ENCODE assay signal across 1 cellular context in the genomic region with DNA sequence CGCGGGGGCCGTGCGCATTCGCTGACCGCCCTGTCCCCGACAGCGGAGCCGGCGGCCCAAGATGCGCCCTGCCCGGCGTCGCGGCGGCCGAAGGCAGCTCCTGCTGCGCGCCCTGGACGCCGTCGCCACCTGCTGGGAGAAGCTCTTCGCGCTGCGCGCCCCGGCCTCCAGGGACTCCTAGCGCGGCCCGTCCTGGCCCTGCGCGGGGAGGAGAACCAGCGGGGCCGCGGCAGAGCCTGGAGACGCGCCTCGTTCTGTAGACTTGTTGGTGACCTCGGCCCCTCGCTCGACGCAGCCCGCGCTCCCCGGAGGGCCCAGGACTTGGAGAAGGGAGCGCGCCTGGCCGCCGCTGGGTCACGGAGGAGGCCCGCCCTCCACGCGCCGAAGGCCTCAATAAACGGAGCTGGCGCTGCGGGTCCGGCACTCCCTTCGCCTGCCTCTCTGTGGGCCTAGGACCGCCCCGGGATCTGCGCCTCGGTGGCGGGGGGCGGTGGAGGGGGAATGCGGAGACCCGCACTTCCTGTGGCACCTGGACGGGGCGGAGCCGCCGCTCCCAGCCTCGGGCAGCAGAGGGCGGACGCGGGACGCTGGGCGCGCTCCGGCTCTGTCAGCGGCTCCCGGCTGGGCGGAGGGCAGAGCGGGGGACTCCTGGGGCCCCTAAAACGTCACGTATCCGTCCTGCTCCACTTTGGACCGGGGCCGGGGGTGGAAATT.
TF ChIP-seq lines count a peak whose summit lies in the region.

No MANE protein-coding gene starts in this region.

TF ChIP-seq in HEK293, 187 proteins besides CTCF, POLR2A, EP300 and RAD21 (continued from another document and continues in another):
- TF ChIP-seq, protein P1, sequence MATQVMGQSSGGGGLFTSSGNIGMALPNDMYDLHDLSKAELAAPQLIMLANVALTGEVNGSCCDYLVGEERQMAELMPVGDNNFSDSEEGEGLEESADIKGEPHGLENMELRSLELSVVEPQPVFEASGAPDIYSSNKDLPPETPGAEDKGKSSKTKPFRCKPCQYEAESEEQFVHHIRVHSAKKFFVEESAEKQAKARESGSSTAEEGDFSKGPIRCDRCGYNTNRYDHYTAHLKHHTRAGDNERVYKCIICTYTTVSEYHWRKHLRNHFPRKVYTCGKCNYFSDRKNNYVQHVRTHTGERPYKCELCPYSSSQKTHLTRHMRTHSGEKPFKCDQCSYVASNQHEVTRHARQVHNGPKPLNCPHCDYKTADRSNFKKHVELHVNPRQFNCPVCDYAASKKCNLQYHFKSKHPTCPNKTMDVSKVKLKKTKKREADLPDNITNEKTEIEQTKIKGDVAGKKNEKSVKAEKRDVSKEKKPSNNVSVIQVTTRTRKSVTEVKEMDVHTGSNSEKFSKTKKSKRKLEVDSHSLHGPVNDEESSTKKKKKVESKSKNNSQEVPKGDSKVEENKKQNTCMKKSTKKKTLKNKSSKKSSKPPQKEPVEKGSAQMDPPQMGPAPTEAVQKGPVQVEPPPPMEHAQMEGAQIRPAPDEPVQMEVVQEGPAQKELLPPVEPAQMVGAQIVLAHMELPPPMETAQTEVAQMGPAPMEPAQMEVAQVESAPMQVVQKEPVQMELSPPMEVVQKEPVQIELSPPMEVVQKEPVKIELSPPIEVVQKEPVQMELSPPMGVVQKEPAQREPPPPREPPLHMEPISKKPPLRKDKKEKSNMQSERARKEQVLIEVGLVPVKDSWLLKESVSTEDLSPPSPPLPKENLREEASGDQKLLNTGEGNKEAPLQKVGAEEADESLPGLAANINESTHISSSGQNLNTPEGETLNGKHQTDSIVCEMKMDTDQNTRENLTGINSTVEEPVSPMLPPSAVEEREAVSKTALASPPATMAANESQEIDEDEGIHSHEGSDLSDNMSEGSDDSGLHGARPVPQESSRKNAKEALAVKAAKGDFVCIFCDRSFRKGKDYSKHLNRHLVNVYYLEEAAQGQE (tag by site-specific recombination; IDR thresholded peaks at IDR 0.05) = no peak
- peak; percentile 45; the same call in 1 of the 2 replicates for TF ChIP-seq ZNF610 (tag by site-specific recombination; IDR thresholded peaks at IDR 0.05; ENCODE audit: borderline replicate concordance)
- TF ChIP-seq, protein P2, sequence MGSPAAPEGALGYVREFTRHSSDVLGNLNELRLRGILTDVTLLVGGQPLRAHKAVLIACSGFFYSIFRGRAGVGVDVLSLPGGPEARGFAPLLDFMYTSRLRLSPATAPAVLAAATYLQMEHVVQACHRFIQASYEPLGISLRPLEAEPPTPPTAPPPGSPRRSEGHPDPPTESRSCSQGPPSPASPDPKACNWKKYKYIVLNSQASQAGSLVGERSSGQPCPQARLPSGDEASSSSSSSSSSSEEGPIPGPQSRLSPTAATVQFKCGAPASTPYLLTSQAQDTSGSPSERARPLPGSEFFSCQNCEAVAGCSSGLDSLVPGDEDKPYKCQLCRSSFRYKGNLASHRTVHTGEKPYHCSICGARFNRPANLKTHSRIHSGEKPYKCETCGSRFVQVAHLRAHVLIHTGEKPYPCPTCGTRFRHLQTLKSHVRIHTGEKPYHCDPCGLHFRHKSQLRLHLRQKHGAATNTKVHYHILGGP (tag by site-specific recombination; IDR thresholded peaks at IDR 0.05) = no peak
- no peak for TF ChIP-seq ZNF140 (tag by site-specific recombination; IDR thresholded peaks at IDR 0.05)
- TF ChIP-seq, protein P3, sequence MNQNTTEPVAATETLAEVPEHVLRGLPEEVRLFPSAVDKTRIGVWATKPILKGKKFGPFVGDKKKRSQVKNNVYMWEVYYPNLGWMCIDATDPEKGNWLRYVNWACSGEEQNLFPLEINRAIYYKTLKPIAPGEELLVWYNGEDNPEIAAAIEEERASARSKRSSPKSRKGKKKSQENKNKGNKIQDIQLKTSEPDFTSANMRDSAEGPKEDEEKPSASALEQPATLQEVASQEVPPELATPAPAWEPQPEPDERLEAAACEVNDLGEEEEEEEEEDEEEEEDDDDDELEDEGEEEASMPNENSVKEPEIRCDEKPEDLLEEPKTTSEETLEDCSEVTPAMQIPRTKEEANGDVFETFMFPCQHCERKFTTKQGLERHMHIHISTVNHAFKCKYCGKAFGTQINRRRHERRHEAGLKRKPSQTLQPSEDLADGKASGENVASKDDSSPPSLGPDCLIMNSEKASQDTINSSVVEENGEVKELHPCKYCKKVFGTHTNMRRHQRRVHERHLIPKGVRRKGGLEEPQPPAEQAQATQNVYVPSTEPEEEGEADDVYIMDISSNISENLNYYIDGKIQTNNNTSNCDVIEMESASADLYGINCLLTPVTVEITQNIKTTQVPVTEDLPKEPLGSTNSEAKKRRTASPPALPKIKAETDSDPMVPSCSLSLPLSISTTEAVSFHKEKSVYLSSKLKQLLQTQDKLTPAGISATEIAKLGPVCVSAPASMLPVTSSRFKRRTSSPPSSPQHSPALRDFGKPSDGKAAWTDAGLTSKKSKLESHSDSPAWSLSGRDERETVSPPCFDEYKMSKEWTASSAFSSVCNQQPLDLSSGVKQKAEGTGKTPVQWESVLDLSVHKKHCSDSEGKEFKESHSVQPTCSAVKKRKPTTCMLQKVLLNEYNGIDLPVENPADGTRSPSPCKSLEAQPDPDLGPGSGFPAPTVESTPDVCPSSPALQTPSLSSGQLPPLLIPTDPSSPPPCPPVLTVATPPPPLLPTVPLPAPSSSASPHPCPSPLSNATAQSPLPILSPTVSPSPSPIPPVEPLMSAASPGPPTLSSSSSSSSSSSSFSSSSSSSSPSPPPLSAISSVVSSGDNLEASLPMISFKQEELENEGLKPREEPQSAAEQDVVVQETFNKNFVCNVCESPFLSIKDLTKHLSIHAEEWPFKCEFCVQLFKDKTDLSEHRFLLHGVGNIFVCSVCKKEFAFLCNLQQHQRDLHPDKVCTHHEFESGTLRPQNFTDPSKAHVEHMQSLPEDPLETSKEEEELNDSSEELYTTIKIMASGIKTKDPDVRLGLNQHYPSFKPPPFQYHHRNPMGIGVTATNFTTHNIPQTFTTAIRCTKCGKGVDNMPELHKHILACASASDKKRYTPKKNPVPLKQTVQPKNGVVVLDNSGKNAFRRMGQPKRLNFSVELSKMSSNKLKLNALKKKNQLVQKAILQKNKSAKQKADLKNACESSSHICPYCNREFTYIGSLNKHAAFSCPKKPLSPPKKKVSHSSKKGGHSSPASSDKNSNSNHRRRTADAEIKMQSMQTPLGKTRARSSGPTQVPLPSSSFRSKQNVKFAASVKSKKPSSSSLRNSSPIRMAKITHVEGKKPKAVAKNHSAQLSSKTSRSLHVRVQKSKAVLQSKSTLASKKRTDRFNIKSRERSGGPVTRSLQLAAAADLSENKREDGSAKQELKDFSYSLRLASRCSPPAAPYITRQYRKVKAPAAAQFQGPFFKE (tag by site-specific recombination; IDR thresholded peaks at IDR 0.05; ENCODE audit: borderline replicate concordance) = no peak
- no peak for TF ChIP-seq ZNF768 (tag by site-specific recombination; IDR thresholded peaks at IDR 0.05)
- peak; percentile 59; the same call in 1 of the 2 replicates for TF ChIP-seq ZNF600 (tag by site-specific recombination; IDR thresholded peaks at IDR 0.05)
- TF ChIP-seq ZFP69B (tag by site-specific recombination; IDR thresholded peaks at IDR 0.05) = peak; percentile 19; the same call in 1 of the 2 replicates
- peak; percentile 68; the same call in 1 of the 2 replicates for TF ChIP-seq ZBTB48 (tag by site-specific recombination; IDR thresholded peaks at IDR 0.05)
- TF ChIP-seq, protein P4, sequence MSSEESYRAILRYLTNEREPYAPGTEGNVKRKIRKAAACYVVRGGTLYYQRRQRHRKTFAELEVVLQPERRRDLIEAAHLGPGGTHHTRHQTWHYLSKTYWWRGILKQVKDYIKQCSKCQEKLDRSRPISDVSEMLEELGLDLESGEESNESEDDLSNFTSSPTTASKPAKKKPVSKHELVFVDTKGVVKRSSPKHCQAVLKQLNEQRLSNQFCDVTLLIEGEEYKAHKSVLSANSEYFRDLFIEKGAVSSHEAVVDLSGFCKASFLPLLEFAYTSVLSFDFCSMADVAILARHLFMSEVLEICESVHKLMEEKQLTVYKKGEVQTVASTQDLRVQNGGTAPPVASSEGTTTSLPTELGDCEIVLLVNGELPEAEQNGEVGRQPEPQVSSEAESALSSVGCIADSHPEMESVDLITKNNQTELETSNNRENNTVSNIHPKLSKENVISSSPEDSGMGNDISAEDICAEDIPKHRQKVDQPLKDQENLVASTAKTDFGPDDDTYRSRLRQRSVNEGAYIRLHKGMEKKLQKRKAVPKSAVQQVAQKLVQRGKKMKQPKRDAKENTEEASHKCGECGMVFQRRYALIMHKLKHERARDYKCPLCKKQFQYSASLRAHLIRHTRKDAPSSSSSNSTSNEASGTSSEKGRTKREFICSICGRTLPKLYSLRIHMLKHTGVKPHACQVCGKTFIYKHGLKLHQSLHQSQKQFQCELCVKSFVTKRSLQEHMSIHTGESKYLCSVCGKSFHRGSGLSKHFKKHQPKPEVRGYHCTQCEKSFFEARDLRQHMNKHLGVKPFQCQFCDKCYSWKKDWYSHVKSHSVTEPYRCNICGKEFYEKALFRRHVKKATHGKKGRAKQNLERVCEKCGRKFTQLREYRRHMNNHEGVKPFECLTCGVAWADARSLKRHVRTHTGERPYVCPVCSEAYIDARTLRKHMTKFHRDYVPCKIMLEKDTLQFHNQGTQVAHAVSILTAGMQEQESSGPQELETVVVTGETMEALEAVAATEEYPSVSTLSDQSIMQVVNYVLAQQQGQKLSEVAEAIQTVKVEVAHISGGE (tag by site-specific recombination; conservative IDR thresholded peaks at IDR 0.05; ENCODE audit: low read depth) = peak; percentile 56; the same call in 1 of the 2 replicates
- peak; percentile 69 for TF ChIP-seq ZXDB (tag by site-specific recombination; IDR thresholded peaks at IDR 0.05)
- no peak for TF ChIP-seq ZNF433 (tag by site-specific recombination; IDR thresholded peaks at IDR 0.05; ENCODE audit: low read depth)
- TF ChIP-seq, protein P5, sequence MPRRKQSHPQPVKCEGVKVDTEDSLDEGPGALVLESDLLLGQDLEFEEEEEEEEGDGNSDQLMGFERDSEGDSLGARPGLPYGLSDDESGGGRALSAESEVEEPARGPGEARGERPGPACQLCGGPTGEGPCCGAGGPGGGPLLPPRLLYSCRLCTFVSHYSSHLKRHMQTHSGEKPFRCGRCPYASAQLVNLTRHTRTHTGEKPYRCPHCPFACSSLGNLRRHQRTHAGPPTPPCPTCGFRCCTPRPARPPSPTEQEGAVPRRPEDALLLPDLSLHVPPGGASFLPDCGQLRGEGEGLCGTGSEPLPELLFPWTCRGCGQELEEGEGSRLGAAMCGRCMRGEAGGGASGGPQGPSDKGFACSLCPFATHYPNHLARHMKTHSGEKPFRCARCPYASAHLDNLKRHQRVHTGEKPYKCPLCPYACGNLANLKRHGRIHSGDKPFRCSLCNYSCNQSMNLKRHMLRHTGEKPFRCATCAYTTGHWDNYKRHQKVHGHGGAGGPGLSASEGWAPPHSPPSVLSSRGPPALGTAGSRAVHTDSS (tag by site-specific recombination; IDR thresholded peaks at IDR 0.05) = peak; percentile 23; the same call in 1 of the 2 replicates
- 0 out of 2 replicates have a peak, but pooled peaks have one; percentile 7 for TF ChIP-seq IKZF3 (tag by site-specific recombination; IDR thresholded peaks at IDR 0.05)
- peak; percentile 71 for TF ChIP-seq GLIS2 (tag by site-specific recombination; IDR thresholded peaks at IDR 0.05)
- TF ChIP-seq KLF8 (tag by site-specific recombination; IDR thresholded peaks at IDR 0.05) = peak; percentile 61; the same call in 1 of the 2 replicates
- TF ChIP-seq ZNF214 (tag by site-specific recombination; IDR thresholded peaks at IDR 0.05; ENCODE audit: borderline replicate concordance) = no peak
- no peak for TF ChIP-seq ZNF184 (tag by site-specific recombination; IDR thresholded peaks at IDR 0.05)
- no peak for TF ChIP-seq ZNF24 (tag by site-specific recombination; IDR thresholded peaks at IDR 0.05)
- TF ChIP-seq BCL11A (tag by site-specific recombination; IDR thresholded peaks at IDR 0.05; ENCODE audit: low read depth) = 0 out of 2 replicates have a peak, but pooled peaks have one; percentile 48
- TF ChIP-seq ZNF548 (tag by site-specific recombination; IDR thresholded peaks at IDR 0.05) = no peak
- peak; percentile 63 for TF ChIP-seq ZSCAN30 (tag by site-specific recombination; IDR thresholded peaks at IDR 0.05)
- no peak for TF ChIP-seq ZNF585B (tag by site-specific recombination; IDR thresholded peaks at IDR 0.05)
- TF ChIP-seq, protein P6, sequence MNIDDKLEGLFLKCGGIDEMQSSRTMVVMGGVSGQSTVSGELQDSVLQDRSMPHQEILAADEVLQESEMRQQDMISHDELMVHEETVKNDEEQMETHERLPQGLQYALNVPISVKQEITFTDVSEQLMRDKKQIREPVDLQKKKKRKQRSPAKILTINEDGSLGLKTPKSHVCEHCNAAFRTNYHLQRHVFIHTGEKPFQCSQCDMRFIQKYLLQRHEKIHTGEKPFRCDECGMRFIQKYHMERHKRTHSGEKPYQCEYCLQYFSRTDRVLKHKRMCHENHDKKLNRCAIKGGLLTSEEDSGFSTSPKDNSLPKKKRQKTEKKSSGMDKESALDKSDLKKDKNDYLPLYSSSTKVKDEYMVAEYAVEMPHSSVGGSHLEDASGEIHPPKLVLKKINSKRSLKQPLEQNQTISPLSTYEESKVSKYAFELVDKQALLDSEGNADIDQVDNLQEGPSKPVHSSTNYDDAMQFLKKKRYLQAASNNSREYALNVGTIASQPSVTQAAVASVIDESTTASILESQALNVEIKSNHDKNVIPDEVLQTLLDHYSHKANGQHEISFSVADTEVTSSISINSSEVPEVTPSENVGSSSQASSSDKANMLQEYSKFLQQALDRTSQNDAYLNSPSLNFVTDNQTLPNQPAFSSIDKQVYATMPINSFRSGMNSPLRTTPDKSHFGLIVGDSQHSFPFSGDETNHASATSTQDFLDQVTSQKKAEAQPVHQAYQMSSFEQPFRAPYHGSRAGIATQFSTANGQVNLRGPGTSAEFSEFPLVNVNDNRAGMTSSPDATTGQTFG (tag by site-specific recombination; IDR thresholded peaks at IDR 0.05; ENCODE audit: borderline replicate concordance) = no peak
- TF ChIP-seq ZNF561 (tag by site-specific recombination; IDR thresholded peaks at IDR 0.05; ENCODE audit: borderline replicate concordance) = peak; percentile 65; the same call in 1 of the 2 replicates
- peak; percentile 70; the same call in 1 of the 2 replicates for TF ChIP-seq ZBTB7A (tag by site-specific recombination; IDR thresholded peaks at IDR 0.05; ENCODE audit: low read depth)
- TF ChIP-seq, protein P7, sequence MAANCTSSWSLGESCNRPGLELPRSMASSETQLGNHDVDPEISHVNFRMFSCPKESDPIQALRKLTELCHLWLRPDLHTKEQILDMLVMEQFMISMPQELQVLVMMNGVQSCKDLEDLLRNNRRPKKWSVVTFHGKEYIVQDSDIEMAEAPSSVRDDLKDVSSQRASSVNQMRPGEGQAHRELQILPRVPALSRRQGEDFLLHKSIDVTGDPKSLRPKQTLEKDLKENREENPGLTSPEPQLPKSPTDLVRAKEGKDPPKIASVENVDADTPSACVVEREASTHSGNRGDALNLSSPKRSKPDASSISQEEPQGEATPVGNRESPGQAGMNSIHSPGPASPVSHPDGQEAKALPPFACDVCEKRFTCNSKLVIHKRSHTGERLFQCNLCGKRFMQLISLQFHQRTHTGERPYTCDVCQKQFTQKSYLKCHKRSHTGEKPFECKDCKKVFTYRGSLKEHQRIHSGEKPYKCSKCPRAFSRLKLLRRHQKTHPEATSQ (tag by site-specific recombination; IDR thresholded peaks at IDR 0.05) = 0 out of 2 replicates have a peak, but pooled peaks have one; percentile 16
- TF ChIP-seq SCRT1 (tag by site-specific recombination; IDR thresholded peaks at IDR 0.05; ENCODE audit: borderline replicate concordance) = no peak
- no peak for TF ChIP-seq HOXC10 (CRISPR knock-in tag; IDR thresholded peaks at IDR 0.05)
